28 cellular contexts compared by ENCODE assay signal in the genomic region with DNA sequence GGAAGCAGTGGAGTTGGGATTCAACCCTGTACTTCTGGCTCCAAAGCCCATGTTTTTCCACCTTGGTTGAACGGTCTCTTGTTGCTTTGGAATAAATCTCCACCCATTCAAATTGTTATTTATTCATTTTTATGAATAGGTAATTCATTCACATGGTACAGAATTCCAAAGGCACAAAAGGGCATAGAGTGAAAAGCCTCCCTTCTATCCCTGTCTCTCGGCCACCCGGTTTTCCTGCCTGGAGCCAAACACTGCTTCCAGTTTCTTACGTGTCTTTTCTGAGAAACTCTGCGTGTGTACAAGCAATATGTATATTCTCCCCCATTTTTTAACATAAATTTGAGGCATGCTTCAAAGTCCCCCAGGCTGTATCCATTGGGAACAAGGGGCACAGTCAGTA. TPM values are rescaled to one million over a fixed set of nuclear protein-coding genes. Genes with fewer than 3 reads are reported as not detected.
"Had no signal": no experiment of that assay in that cellular context is flagged by ENCODE, and none has a peak within 500 bp of the region (broad histone marks: within the 10 kb centered on the region; RNA-seq: fewer than 3 reads in every experiment).

No MANE protein-coding gene starts in this region.

- DNase-seq: activated CD4-positive, alpha-beta T cell treated with anti-CD3 and anti-CD28 coated beads for 4 hours; activated CD4-positive, alpha-beta T cell treated with anti-CD3 and anti-CD28 coated beads, Interleukin-2, amount 50 U/mL, for 4 hours; activated CD4-positive, CD25-positive, alpha-beta regulatory T cell; activated naive CD4-positive, alpha-beta T cell treated with Interleukin-2 at 50 U/mL for 16 hours; activated T-cell treated with anti-CD3 and anti-CD28 coated beads for 4 hours; activated T-cell treated with anti-CD3 and anti-CD28 coated beads, Interleukin-2, amount 50 U/mL, for 72 hours; adrenal gland; aorta; brain microvascular endothelial cell; cortex of kidney; endodermal cell; esophagus squamous epithelium; left colon; midbrain; naive thymus-derived CD8-positive, alpha-beta T cell; ovary; stimulated activated CD4-positive, alpha-beta T cell treated with anti-CD3 and anti-CD28 coated beads, Interleukin-15, amount 100 ng/mL, for 24 hours; stimulated activated CD4-positive, alpha-beta T cell treated with anti-CD3 and anti-CD28 coated beads, Interleukin-2, amount 100 ng/mL, for 24 hours; stimulated activated naive CD4-positive, alpha-beta T cell; tibial artery had no signal

- H3K27me3 Mint-ChIP-seq: activated naive CD8-positive, alpha-beta T cell; naive thymus-derived CD8-positive, alpha-beta T cell had no signal

- FAIRE-seq: frontal cortex, keratinocyte had no signal

- ATAC-seq: activated T-cell treated with anti-CD3 and anti-CD28 coated beads, Interleukin-2, amount 50 U/mL, for 72 hours; left colon; naive thymus-derived CD8-positive, alpha-beta T cell had no signal

- H3K9me3 ChIP-seq: adrenal gland, esophagus squamous epithelium, neutrophil, ovary, prostate gland, suprapubic skin, tibial artery had no signal

- H3K36me3 ChIP-seq: adrenal gland, brain microvascular endothelial cell, esophagus squamous epithelium, neutrophil, ovary, prostate gland, suprapubic skin, tibial artery had no signal

- H3K4me3 ChIP-seq: adrenal gland, esophagus squamous epithelium, ovary, prostate gland, suprapubic skin, tibial artery had no signal

- H3K27me3 ChIP-seq: adrenal gland, brain microvascular endothelial cell, ovary, suprapubic skin, tibial artery had no signal

- H3K27ac Mint-ChIP-seq: activated naive CD8-positive, alpha-beta T cell; activated T-cell treated with anti-CD3 and anti-CD28 coated beads, Interleukin-2, amount 50 U/mL, for 72 hours; endodermal cell had no signal

- H3K4me1 ChIP-seq: prostate gland had no signal

- H3K9me3 Mint-ChIP-seq: activated T-cell treated with anti-CD3 and anti-CD28 coated beads, Interleukin-2, amount 50 U/mL, for 72 hours; endodermal cell; naive thymus-derived CD8-positive, alpha-beta T cell had no signal

- H3K36me3 Mint-ChIP-seq: activated naive CD8-positive, alpha-beta T cell; naive thymus-derived CD8-positive, alpha-beta T cell had no signal

- H3K4me3 Mint-ChIP-seq: activated naive CD8-positive, alpha-beta T cell; activated T-cell treated with anti-CD3 and anti-CD28 coated beads, Interleukin-2, amount 50 U/mL, for 72 hours; endodermal cell; naive thymus-derived CD8-positive, alpha-beta T cell had no signal

- H3K27ac ChIP-seq: adrenal gland, brain microvascular endothelial cell, esophagus squamous epithelium, neutrophil, ovary, prostate gland, suprapubic skin, tibial artery had no signal

RNA-seq across cellular contexts. Expression of gene EXTL1, which starts 3.9 kb away (rescaled TPM):
- total RNA-seq: activated T-cell treated with anti-CD3 and anti-CD28 coated beads, Interleukin-2, amount 50 U/mL, for 72 hours; esophagus squamous epithelium; T-helper 1 cell treated with Interleukin-12 subunit alpha and Interleukin-12 subunit beta and Interleukin-4 antibody, amounts not matched to agents 30 ng/mL and 1 ng/mL, for 36 hours had no signal
- polyA plus RNA-seq: naive thymus-derived CD8-positive, alpha-beta T cell had no signal

RNA-seq across cellular contexts. Expression of gene SLC30A2, which starts 20.4 kb away (rescaled TPM):
- total RNA-seq: activated T-cell treated with anti-CD3 and anti-CD28 coated beads, Interleukin-2, amount 50 U/mL, for 72 hours; aorta; cerebellum; endodermal cell; esophagus squamous epithelium; frontal cortex; naive thymus-derived CD8-positive, alpha-beta T cell; T-helper 1 cell treated with Interleukin-12 subunit alpha and Interleukin-12 subunit beta and Interleukin-4 antibody, amounts not matched to agents 30 ng/mL and 1 ng/mL, for 36 hours had no signal
- polyA plus RNA-seq: keratinocyte, ovary had no signal

RNA-seq across cellular contexts. Expression of gene TRIM63, which starts 41.9 kb away (rescaled TPM):
- total RNA-seq: cerebellum; endodermal cell; frontal cortex; naive thymus-derived CD8-positive, alpha-beta T cell; T-helper 1 cell treated with Interleukin-12 subunit alpha and Interleukin-12 subunit beta and Interleukin-4 antibody, amounts not matched to agents 30 ng/mL and 1 ng/mL, for 36 hours had no signal
- polyA plus RNA-seq: keratinocyte; naive thymus-derived CD8-positive, alpha-beta T cell had no signal
